8 cellular contexts compared by ENCODE assay signal in genomic region chr1:59707216-59707615, GRCh38.
A peak's percentile ranks its signal among the peaks of the same experiment; 100 is the strongest.
DNase-seq lines count a peak whose midpoint lies in the region; ATAC-seq and TF ChIP-seq lines count a peak whose summit lies in the region.

No MANE protein-coding gene starts in this region.

- no peak overlapping the region for H3K9ac ChIP-seq in mammary epithelial cell (ENCODE audit: insufficient read depth, low read length)

- intact Hi-C loops in mammary epithelial cell (cut with micrococcal nuclease), result loop anchor here (2.0 to 10.0 kb wide), 2 partner anchors 52 to 238 kb away; no protein-coding TSS in a partner anchor
- intact Hi-C loops in CD4-positive, alpha-beta memory T cell (cut with micrococcal nuclease), result no loop called here

- no peak overlapping the region for H3K4me3 Mint-ChIP-seq in CD4-positive, alpha-beta memory T cell

- peaks cover 21% of the 10 kb centered on the region for H3K4me1 ChIP-seq in mammary epithelial cell (ENCODE audit: insufficient read depth, low read length)
- no peaks in the 10 kb centered on the region for H3K4me1 ChIP-seq in effector memory CD4-positive, alpha-beta T cell (ENCODE audit: control insufficient read depth, insufficient read depth, low read length, poor library complexity, severe bottlenecking)
- no peaks in the 10 kb centered on the region for H3K4me1 ChIP-seq in CD4-positive, alpha-beta memory T cell (ENCODE audit: insufficient read depth, low read length)

- H3K9me3 Mint-ChIP-seq in CD4-positive, alpha-beta memory T cell, result peaks cover 0 to 3% (median 0%) of the 10 kb centered on the region in 8 donors

- dilution Hi-C loops in mammary epithelial cell (cut with HindIII; ENCODE audit: low sequenced_read_pairs), result no loop called here

- H3K36me3 ChIP-seq in mammary epithelial cell (ENCODE audit: insufficient read depth, low read length), result no peaks in the 10 kb centered on the region
- H3K36me3 ChIP-seq in effector memory CD4-positive, alpha-beta T cell (ENCODE audit: control insufficient read depth, insufficient read depth, low read length), result no peaks in the 10 kb centered on the region
- H3K36me3 ChIP-seq in CD4-positive, alpha-beta memory T cell (ENCODE audit: insufficient read depth, low read length), result no peaks in the 10 kb centered on the region

- WGBS in mammary epithelial cell (ENCODE audit: low coverage, missing lambda C conversion rate), result 45% methylated on average over 5 of the region's 5 CpGs

- H3K27ac ChIP-seq in mammary epithelial cell (ENCODE audit: insufficient read depth, low read depth, low read length), result no peak overlapping the region
- H3K27ac ChIP-seq in effector memory CD4-positive, alpha-beta T cell (ENCODE audit: insufficient read depth, low read length, poor library complexity, severe bottlenecking), result no peak overlapping the region
- H3K27ac ChIP-seq in CD4-positive, alpha-beta memory T cell (ENCODE audit: low read depth, low read length), result no peak overlapping the region

- H3K4me3 ChIP-seq in mammary epithelial cell (replicated peaks in 1 of 3; ENCODE audit: insufficient read depth in 1 of 3, low read depth in 2 of 3, low read length in 3 of 3), result no peak overlapping the region
- no peak overlapping the region for H3K4me3 ChIP-seq in effector memory CD4-positive, alpha-beta T cell (ENCODE audit: insufficient read depth, low read depth, low read length, poor library complexity, severe bottlenecking)
- H3K4me3 ChIP-seq in CD4-positive, alpha-beta memory T cell (ENCODE audit: low read length in 2 of 2), result no peak overlapping the region

- BruUV-seq in mammary epithelial cell (replicated peaks; lab: Mats Ljungman, UMichigan), result no TSS peak

- H2AFZ ChIP-seq in mammary epithelial cell (ENCODE audit: low read depth, low read length), result peak overlapping the region; percentile 6

- no peaks in the 10 kb centered on the region for H4K20me1 ChIP-seq in mammary epithelial cell (ENCODE audit: insufficient read depth, low read length)

- CTCF ChIA-PET in mammary epithelial cell (lab: Charles Lee; ENCODE audit: low non-redundant PET), result no interaction called here
- CTCF ChIA-PET in CD4-positive, alpha-beta memory T cell (lab: Charles Lee; ENCODE audit: partially characterized antibody), result interaction anchor here (1.8 kb wide), 1 partner anchor 52 kb away, joined by 5 read pairs; no protein-coding TSS in a partner anchor

- H3K27me3 Mint-ChIP-seq in CD4-positive, alpha-beta memory T cell, result no peaks in the 10 kb centered on the region

- in situ Hi-C loops in mammary epithelial cell (cut with MboI; ENCODE audit: low sequenced_read_pairs in 2 of 2), result loop anchor here in 1 of 2 donors (10.0 kb wide), 1 partner anchor 962 kb away; no protein-coding TSS in a partner anchor

- no peak for TF ChIP-seq CTCF in mammary epithelial cell (conservative IDR thresholded peaks at IDR 0.05 in 1 of 2, IDR thresholded peaks at IDR 0.05 in 1 of 2; ENCODE audit: extremely low read depth in 1 of 2, insufficient read depth in 1 of 2, low read depth in 1 of 2, low read length in 2 of 2)

- POLR2A ChIA-PET in CD4-positive, alpha-beta memory T cell (lab: Charles Lee; ENCODE audit: partially characterized antibody), result no interaction called here

- H3K27me3 ChIP-seq in mammary epithelial cell (ENCODE audit: insufficient read depth, low read length), result no peaks in the 10 kb centered on the region
- H3K27me3 ChIP-seq in effector memory CD4-positive, alpha-beta T cell (replicated peaks; ENCODE audit: control insufficient read depth, insufficient read depth, low read length, poor library complexity, severe bottlenecking), result no peaks in the 10 kb centered on the region
- H3K27me3 ChIP-seq in CD4-positive, alpha-beta memory T cell (ENCODE audit: insufficient read depth, low read length), result no peaks in the 10 kb centered on the region

- peak; percentile 84 for DNase-seq in HPDE6-E6E7 (ENCODE audit: extremely low spot score)
- peak; percentile 79 for DNase-seq in mammary epithelial cell
- peak; percentile 81 for DNase-seq in kidney tubule cell (ENCODE audit: low spot score)
- DNase-seq in stromal cell of bone marrow (ENCODE audit: low read depth), result peak; percentile 98
- no peak for DNase-seq in effector memory CD4-positive, alpha-beta T cell
- no peak for DNase-seq in OCI-M1 (lab: John Stamatoyannopoulos, UW)
- DNase-seq in CD4-positive, alpha-beta memory T cell, result no peak

- H3K9me3 ChIP-seq in mammary epithelial cell (replicated peaks; ENCODE audit: insufficient read depth, low read length), result no peaks in the 10 kb centered on the region
- H3K9me3 ChIP-seq in effector memory CD4-positive, alpha-beta T cell (ENCODE audit: control insufficient read depth, low read length), result no peaks in the 10 kb centered on the region
- H3K9me3 ChIP-seq in CD4-positive, alpha-beta memory T cell (ENCODE audit: control insufficient read depth in 1 of 2, low read length in 2 of 2), result no peaks in the 10 kb centered on the region

- no peak for ATAC-seq in HG03354 (IDR thresholded peaks at IDR 0.05; ENCODE audit: poor library complexity, severe bottlenecking, unreplicated experiment)

- H3K36me3 Mint-ChIP-seq in CD4-positive, alpha-beta memory T cell, result no peaks in the 10 kb centered on the region

- H3K4me1 Mint-ChIP-seq in CD4-positive, alpha-beta memory T cell, result no peaks in the 10 kb centered on the region

- H3K79me2 ChIP-seq in mammary epithelial cell (ENCODE audit: insufficient read depth, low read length), result no peaks in the 10 kb centered on the region

- H3K4me2 ChIP-seq in mammary epithelial cell (ENCODE audit: insufficient read depth, low read depth, low read length), result peak overlapping the region; percentile 11

- H3K27ac Mint-ChIP-seq in CD4-positive, alpha-beta memory T cell, result no peak overlapping the region

Comparison
In these comparisons a context has a peak if more than half of its experiments do, and no peak if none do; other contexts are left out.
1. DNase-seq: peak in HPDE6-E6E7 (single experiment), mammary epithelial cell (single experiment), kidney tubule cell (single experiment) and stromal cell of bone marrow (single experiment); none in effector memory CD4-positive, alpha-beta T cell (0 of 3), OCI-M1 (single experiment) and CD4-positive, alpha-beta memory T cell (0 of 5).